ENCODE assay signal across 11 cellular contexts in the genomic region with DNA sequence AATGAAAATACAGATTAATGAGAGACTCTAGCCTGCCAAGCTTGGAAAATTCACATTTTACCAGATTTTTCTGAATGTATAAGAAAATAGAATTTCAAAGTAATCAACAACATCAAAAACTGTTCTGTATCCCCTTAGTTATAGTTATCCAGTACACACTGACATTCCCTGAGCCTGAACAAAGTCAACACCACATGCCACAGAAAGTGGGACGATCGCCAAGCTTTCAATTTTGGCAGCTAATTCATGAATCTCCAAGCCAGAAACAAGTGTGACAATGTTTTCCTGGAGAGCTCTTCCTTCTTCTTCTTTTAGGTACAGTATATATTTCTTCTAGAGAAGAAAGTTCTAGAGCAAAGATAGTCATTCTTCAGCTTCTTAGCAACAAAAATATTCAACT.
DNase-seq lines count a peak whose midpoint lies in the region; ATAC-seq and TF ChIP-seq lines count a peak whose summit lies in the region.
"Had no signal": no experiment of that assay in that cellular context is flagged by ENCODE, and none has a peak within 500 bp of the region (broad histone marks: within the 10 kb centered on the region; RNA-seq: fewer than 3 reads in every experiment).

No MANE protein-coding gene starts in this region.

- H3K4me1 Mint-ChIP-seq in activated CD4-positive, alpha-beta T cell treated with anti-CD3 and anti-CD28 coated beads, Interleukin-2, amount 10 ng/mL, durations not matched to agents 24 days and 14 days, result no peaks in the 10 kb centered on the region
- H3K4me1 Mint-ChIP-seq: activated B cell treated with CpG ODN at 0.5 μM for 24 hours; CD4-positive, alpha-beta memory T cell had no signal

- WGBS in lung, 2 donors, result 4 to 17% methylated on average over 2 of the region's 2 CpGs

- no peaks in the 10 kb centered on the region for H3K9me3 ChIP-seq in lung (ENCODE audit: control insufficient read depth in 2 of 2, insufficient read depth in 1 of 2, low read length in 1 of 2)

- intact Hi-C loops in activated CD4-positive, alpha-beta T cell treated with anti-CD3 and anti-CD28 coated beads, Interleukin-2, amount 10 ng/mL, durations not matched to agents 24 days and 14 days (cut with micrococcal nuclease), result no loop called here

- H3K36me3 ChIP-seq in lung (ENCODE audit: control insufficient read depth in 2 of 2, insufficient read depth in 2 of 2, low read length in 2 of 2), result peaks cover 0 to 3% of the 10 kb centered on the region in 2 donors

- ATAC-seq in lung (ENCODE audit: insufficient read depth, low FRiP score) (no peak), GM19397 (IDR thresholded peaks at IDR 0.05; ENCODE audit: unreplicated experiment) (no peak)

- no peak for TF ChIP-seq CTCF in lung (IDR thresholded peaks at IDR 0.05; ENCODE audit: control extremely low read depth, extremely low read depth)

- H3K36me3 Mint-ChIP-seq in activated CD4-positive, alpha-beta T cell treated with anti-CD3 and anti-CD28 coated beads, Interleukin-2, amount 10 ng/mL, durations not matched to agents 24 days and 14 days (ENCODE audit: low read depth), result no peaks in the 10 kb centered on the region
- H3K36me3 Mint-ChIP-seq: CD4-positive, alpha-beta memory T cell had no signal

- no peak overlapping the region for H3K27ac Mint-ChIP-seq in activated CD4-positive, alpha-beta T cell treated with anti-CD3 and anti-CD28 coated beads, Interleukin-2, amount 10 ng/mL, durations not matched to agents 24 days and 14 days
- H3K27ac Mint-ChIP-seq: activated B cell treated with CpG ODN at 0.5 μM for 24 hours had no signal

- no peak overlapping the region for H3K27ac ChIP-seq in lung (ENCODE audit: low read depth in 1 of 2, low read length in 1 of 2)
- H3K27ac ChIP-seq: skin epidermis had no signal

- no peak overlapping the region for H3K4me3 ChIP-seq in lung
- H3K4me3 ChIP-seq: skin epidermis had no signal

- DNase-seq in AG20443 (ENCODE audit: low spot score) (peak; percentile 54), NCI-H2081 treated with DMSO at 0.1 percent for 48 hours (lab: John Stamatoyannopoulos, UW) (peak; percentile 18), cerebellum (ENCODE audit: low spot score) (peak; percentile 15), lung (ENCODE audit: low spot score) (peak; percentile 56), NOMO-1 treated with dmso at 0.1 percent for 144 hours (lab: John Stamatoyannopoulos, UW; ENCODE audit: unreplicated experiment) (no peak)
- no peak for DNase-seq in activated CD4-positive, alpha-beta T cell treated with anti-CD3 and anti-CD28 coated beads, Interleukin-2, amount 10 ng/mL, durations not matched to agents 24 days and 14 days
- DNase-seq in stimulated activated CD4-positive, alpha-beta T cell treated with anti-CD3 and anti-CD28 coated beads, Interleukin-2, amount 100 ng/mL, for 48 hours, result no peak
- DNase-seq: activated B cell treated with CpG ODN at 0.5 μM for 24 hours; CD4-positive, alpha-beta memory T cell had no signal

- no peak overlapping the region for H3K4me3 Mint-ChIP-seq in activated CD4-positive, alpha-beta T cell treated with anti-CD3 and anti-CD28 coated beads, Interleukin-2, amount 10 ng/mL, durations not matched to agents 24 days and 14 days
- H3K4me3 Mint-ChIP-seq: activated B cell treated with CpG ODN at 0.5 μM for 24 hours; CD4-positive, alpha-beta memory T cell had no signal

- H3K27me3 ChIP-seq in lung (ENCODE audit: control insufficient read depth, insufficient read depth), result no peaks in the 10 kb centered on the region

- H3K9me3 Mint-ChIP-seq in activated CD4-positive, alpha-beta T cell treated with anti-CD3 and anti-CD28 coated beads, Interleukin-2, amount 10 ng/mL, durations not matched to agents 24 days and 14 days, result peaks cover 4% of the 10 kb centered on the region
- H3K9me3 Mint-ChIP-seq: activated B cell treated with CpG ODN at 0.5 μM for 24 hours had no signal

- peaks cover 0 to 4% of the 10 kb centered on the region in 2 donors for H3K4me1 ChIP-seq in lung (ENCODE audit: control insufficient read depth in 2 of 2, insufficient read depth in 2 of 2, low read length in 2 of 2)

- H3K27me3 Mint-ChIP-seq in activated CD4-positive, alpha-beta T cell treated with anti-CD3 and anti-CD28 coated beads, Interleukin-2, amount 10 ng/mL, durations not matched to agents 24 days and 14 days, result no peaks in the 10 kb centered on the region
- H3K27me3 Mint-ChIP-seq: activated B cell treated with CpG ODN at 0.5 μM for 24 hours; CD4-positive, alpha-beta memory T cell had no signal

Comparison
In these comparisons a context has a peak if more than half of its experiments do, and no peak if none do; other contexts are left out.
1. DNase-seq: peak in AG20443 (single experiment), NCI-H2081 treated with DMSO at 0.1 percent for 48 hours (single experiment), cerebellum (single experiment) and lung (single experiment); none in NOMO-1 treated with dmso at 0.1 percent for 144 hours (single experiment), activated CD4-positive, alpha-beta T cell treated with anti-CD3 and anti-CD28 coated beads, Interleukin-2, amount 10 ng/mL, durations not matched to agents 24 days and 14 days (single experiment) and stimulated activated CD4-positive, alpha-beta T cell treated with anti-CD3 and anti-CD28 coated beads, Interleukin-2, amount 100 ng/mL, for 48 hours (0 of 2).